Comparison of ENCODE assay signal across 14 cellular contexts in genomic region chr2:206721216-206721920, GRCh38. TPM values are rescaled to one million over a fixed set of nuclear protein-coding genes. Genes with fewer than 3 reads are reported as not detected.
DNase-seq lines count a peak whose midpoint lies in the region; ATAC-seq lines count a peak whose summit lies in the region.
"Had no signal": no experiment of that assay in that cellular context is flagged by ENCODE, and none has a peak within 500 bp of the region (broad histone marks: within the 10 kb centered on the region; RNA-seq: fewer than 3 reads in every experiment).

No MANE protein-coding gene starts in this region.

- no peak overlapping the region for H3K4me3 Mint-ChIP-seq in activated CD4-positive, alpha-beta memory T cell treated with anti-CD3 and anti-CD28 coated beads, Interleukin-2, amount 10 ng/mL, durations not matched to agents 7 days and 5 days
- H3K4me3 Mint-ChIP-seq: activated CD8-positive, alpha-beta memory T cell treated with anti-CD3 and anti-CD28 coated beads, Interleukin-2, amount 10 ng/mL, durations not matched to agents 7 days and 5 days had no signal

- H3K27ac ChIP-seq in trophoblast cell (ENCODE audit: low read depth, low read length) = peak overlapping the region; percentile 43
- H3K27ac ChIP-seq: adrenal gland, testis had no signal

- no peaks in the 10 kb centered on the region for H3K9me3 Mint-ChIP-seq in activated CD4-positive, alpha-beta memory T cell treated with anti-CD3 and anti-CD28 coated beads, Interleukin-2, amount 10 ng/mL, durations not matched to agents 7 days and 5 days

- no peak overlapping the region for H3K9ac ChIP-seq in trophoblast cell (ENCODE audit: low read length)

- no peak overlapping the region for H3K4me2 ChIP-seq in trophoblast cell (ENCODE audit: low read length)

- no peak overlapping the region for H4K12ac ChIP-seq in trophoblast cell (ENCODE audit: low read depth, low read length)

- H3K79me2 ChIP-seq in trophoblast cell (ENCODE audit: control insufficient read depth, insufficient read depth, low read length, poor library complexity) = no peaks in the 10 kb centered on the region

- peak overlapping the region; percentile 78 for H2BK5ac ChIP-seq in trophoblast cell (ENCODE audit: low read depth, low read length, poor library complexity)

- no CpG with 5 or more reads among the region's 4 CpGs for WGBS in trophoblast cell (ENCODE audit: extremely low coverage, insufficient coverage, insufficient read length)

- CTCF ChIA-PET in activated CD4-positive, alpha-beta memory T cell treated with anti-CD3 and anti-CD28 coated beads, Interleukin-2, amount 10 ng/mL, durations not matched to agents 7 days and 5 days (lab: Charles Lee) = no interaction called here

- no peaks in the 10 kb centered on the region for H3K36me3 ChIP-seq in trophoblast cell (ENCODE audit: control insufficient read depth in 1 of 2, insufficient read depth in 2 of 2, low read length in 2 of 2)
- H3K36me3 ChIP-seq: adrenal gland had no signal

- peaks cover 20% of the 10 kb centered on the region for H3K27me3 Mint-ChIP-seq in activated CD4-positive, alpha-beta memory T cell treated with anti-CD3 and anti-CD28 coated beads, Interleukin-2, amount 10 ng/mL, durations not matched to agents 7 days and 5 days

- no peaks in the 10 kb centered on the region for H3K36me3 Mint-ChIP-seq in activated CD4-positive, alpha-beta memory T cell treated with anti-CD3 and anti-CD28 coated beads, Interleukin-2, amount 10 ng/mL, durations not matched to agents 7 days and 5 days (ENCODE audit: low read depth)
- H3K36me3 Mint-ChIP-seq: activated CD8-positive, alpha-beta memory T cell treated with anti-CD3 and anti-CD28 coated beads, Interleukin-2, amount 10 ng/mL, durations not matched to agents 7 days and 5 days had no signal

- H3K14ac ChIP-seq in trophoblast cell (ENCODE audit: low read length) = no peak overlapping the region

- peaks cover 2% of the 10 kb centered on the region for H3K9me3 ChIP-seq in trophoblast cell (ENCODE audit: insufficient read depth, low read depth, low read length)
- H3K9me3 ChIP-seq: adrenal gland, Caco-2, testis had no signal

- no peaks in the 10 kb centered on the region for H3K27me3 ChIP-seq in trophoblast cell (ENCODE audit: insufficient read depth, low read length)
- H3K27me3 ChIP-seq: testis had no signal

- no peak overlapping the region for H3K4me3 ChIP-seq in trophoblast cell (ENCODE audit: low read depth, low read length)
- H3K4me3 ChIP-seq: adrenal gland, testis had no signal

- no peaks in the 10 kb centered on the region for H3K4me1 Mint-ChIP-seq in activated CD4-positive, alpha-beta memory T cell treated with anti-CD3 and anti-CD28 coated beads, Interleukin-2, amount 10 ng/mL, durations not matched to agents 7 days and 5 days
- H3K4me1 Mint-ChIP-seq: activated CD8-positive, alpha-beta memory T cell treated with anti-CD3 and anti-CD28 coated beads, Interleukin-2, amount 10 ng/mL, durations not matched to agents 7 days and 5 days had no signal

- POLR2A ChIA-PET in activated CD4-positive, alpha-beta memory T cell treated with anti-CD3 and anti-CD28 coated beads, Interleukin-2, amount 10 ng/mL, durations not matched to agents 7 days and 5 days (lab: Charles Lee) = no interaction called here

- DNase-seq in trophoblast cell (no peak), SHP77 (lab: John Stamatoyannopoulos, UW) (no peak)
- DNase-seq in effector CD4-positive, alpha-beta T cell = no peak
- DNase-seq in activated CD4-positive, alpha-beta memory T cell treated with anti-CD3 and anti-CD28 coated beads, Interleukin-2, amount 10 ng/mL, durations not matched to agents 7 days and 5 days = no peak
- DNase-seq: activated CD8-positive, alpha-beta memory T cell treated with anti-CD3 and anti-CD28 coated beads, Interleukin-2, amount 10 ng/mL, durations not matched to agents 7 days and 5 days; adrenal gland; Caco-2; mesenchymal stem cell; NCI-H1105 treated with DMSO at 0.1 percent for 48 hours; testis had no signal

- H2BK12ac ChIP-seq in trophoblast cell (ENCODE audit: low read length) = no peak overlapping the region

- H4K8ac ChIP-seq in trophoblast cell (ENCODE audit: low read depth, low read length) = no peak overlapping the region

- H3K23ac ChIP-seq in trophoblast cell (ENCODE audit: low read length) = no peak overlapping the region

- no peak overlapping the region for H3K27ac Mint-ChIP-seq in activated CD4-positive, alpha-beta memory T cell treated with anti-CD3 and anti-CD28 coated beads, Interleukin-2, amount 10 ng/mL, durations not matched to agents 7 days and 5 days
- H3K27ac Mint-ChIP-seq: activated CD8-positive, alpha-beta memory T cell treated with anti-CD3 and anti-CD28 coated beads, Interleukin-2, amount 10 ng/mL, durations not matched to agents 7 days and 5 days had no signal

- no peak overlapping the region for H2AFZ ChIP-seq in trophoblast cell (ENCODE audit: insufficient read depth, low read length, poor library complexity)

- H2AK5ac ChIP-seq in trophoblast cell (ENCODE audit: low read length) = no peak overlapping the region

- H3K4ac ChIP-seq in trophoblast cell (ENCODE audit: low read depth, low read length) = no peak overlapping the region

- ATAC-seq in GM19025 (IDR thresholded peaks at IDR 0.05; ENCODE audit: low read depth, unreplicated experiment) = peak; percentile 53
- ATAC-seq in GM21786 (IDR thresholded peaks at IDR 0.05; ENCODE audit: unreplicated experiment) = peak; percentile 90
- ATAC-seq in HG03159 (IDR thresholded peaks at IDR 0.05; ENCODE audit: unreplicated experiment) = peak; percentile 68
- ATAC-seq: activated CD8-positive, alpha-beta memory T cell treated with anti-CD3 and anti-CD28 coated beads, Interleukin-2, amount 10 ng/mL, durations not matched to agents 7 days and 5 days had no signal

- H3K4me1 ChIP-seq in trophoblast cell (ENCODE audit: control insufficient read depth in 1 of 2, insufficient read depth in 2 of 2, low read length in 2 of 2) = peaks cover 0 to 5% of the 10 kb centered on the region in 2 experiments
- H3K4me1 ChIP-seq: adrenal gland, Caco-2, testis had no signal

- H2BK120ac ChIP-seq in trophoblast cell (ENCODE audit: insufficient read depth, low read length, poor library complexity) = no peak overlapping the region

- H3K18ac ChIP-seq in trophoblast cell (ENCODE audit: low read length) = no peak overlapping the region

- no peaks in the 10 kb centered on the region for H3K79me1 ChIP-seq in trophoblast cell (ENCODE audit: low read length)

- peak overlapping the region; percentile 35 for H4K91ac ChIP-seq in trophoblast cell (ENCODE audit: low read depth, low read length)

RNA-seq across cellular contexts. Expression of gene DYTN, which starts 3.2 kb away (rescaled TPM):
- polyA plus RNA-seq in trophoblast cell (2013) = not detected in 2 replicates
- not detected for total RNA-seq in activated CD4-positive, alpha-beta memory T cell treated with anti-CD3 and anti-CD28 coated beads, Interleukin-2, amount 10 ng/mL, durations not matched to agents 7 days and 5 days
- total RNA-seq: activated CD8-positive, alpha-beta memory T cell treated with anti-CD3 and anti-CD28 coated beads, Interleukin-2, amount 10 ng/mL, durations not matched to agents 7 days and 5 days; adrenal gland; Caco-2; T-helper 2 cell treated with Interferon-gamma antibody and Interleukin-4, amounts not matched to agents 100 ng/mL and 5 ng/mL, for 36 hours had no signal
- polyA plus RNA-seq: adrenal gland had no signal

RNA-seq across cellular contexts. Expression of gene MDH1B, which starts 43.8 kb away (rescaled TPM):
- 0.24 and 0.38 TPM in 2 replicates for polyA plus RNA-seq in trophoblast cell (2013)
- under 1 TPM; 0.08 to 0.15 TPM for total RNA-seq in activated CD4-positive, alpha-beta memory T cell treated with anti-CD3 and anti-CD28 coated beads, Interleukin-2, amount 10 ng/mL, durations not matched to agents 7 days and 5 days

RNA-seq across cellular contexts. Expression of gene FASTKD2, which starts 44.0 kb away (rescaled TPM):
- polyA plus RNA-seq in trophoblast cell (2013) = 12.1 and 12.5 TPM in 2 replicates
- total RNA-seq in activated CD4-positive, alpha-beta memory T cell treated with anti-CD3 and anti-CD28 coated beads, Interleukin-2, amount 10 ng/mL, durations not matched to agents 7 days and 5 days = 10 to 100 TPM; 15.4 to 15.7 TPM
